ENCODE assay signal across 8 cellular contexts in the genomic region with DNA sequence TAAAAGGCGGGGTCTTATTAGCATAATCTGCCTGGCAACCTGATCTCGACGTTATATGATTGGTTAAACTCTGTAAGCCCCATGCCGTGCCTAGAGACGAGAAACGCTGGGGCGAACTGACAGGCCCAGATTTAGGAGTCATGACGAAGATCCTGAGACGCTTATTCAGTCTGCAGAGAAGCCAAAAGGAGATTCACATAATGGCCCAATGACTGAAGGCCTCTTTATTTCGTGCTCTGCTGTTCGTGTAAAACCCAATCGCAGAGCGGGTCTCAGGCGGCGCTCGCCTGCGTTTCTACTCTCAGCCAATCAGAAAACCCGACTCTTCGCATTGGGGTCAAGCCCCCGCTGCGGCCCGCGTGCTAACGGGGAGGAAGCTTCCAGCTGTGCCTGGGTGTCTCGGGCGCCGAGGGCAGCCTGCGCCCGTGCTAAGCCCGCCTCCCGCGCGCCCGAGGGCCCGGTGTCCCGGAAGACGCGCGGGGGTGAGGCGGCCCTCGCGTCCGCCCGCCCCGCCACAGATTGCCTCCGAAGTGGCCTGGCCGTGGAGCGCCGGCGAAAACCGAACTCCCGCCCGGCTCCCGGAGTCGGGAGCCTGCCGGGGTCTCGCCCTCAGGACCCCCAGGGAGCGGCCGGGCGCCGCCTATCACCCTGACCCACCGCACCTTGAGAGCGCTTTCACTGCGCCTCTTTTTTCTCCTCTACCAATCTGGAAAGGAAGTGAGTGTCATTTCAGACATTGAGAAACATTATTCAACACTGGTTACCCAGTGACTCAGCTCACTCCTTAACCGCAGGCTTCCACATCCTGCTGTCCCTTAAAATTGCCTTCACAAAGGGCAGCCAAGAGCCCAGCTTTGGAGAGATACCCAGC. TPM values are rescaled to one million over a fixed set of nuclear protein-coding genes. Genes with fewer than 3 reads are reported as not detected.
A peak's percentile ranks its signal among the peaks of the same experiment; 100 is the strongest.
DNase-seq lines count a peak whose midpoint lies in the region; ATAC-seq lines count a peak whose summit lies in the region.

No MANE protein-coding gene starts in this region.

- H3K4me1 Mint-ChIP-seq in IgD-negative memory B cell, result peaks cover 6 to 18% (median 8%) of the 10 kb centered on the region in 3 donors

- peaks cover 11% of the 10 kb centered on the region for H3K27me3 Mint-ChIP-seq in IgD-negative memory B cell

- peak overlapping the region; percentile 94 to 100 (median 98) for H3K4me3 Mint-ChIP-seq in IgD-negative memory B cell

- H3K9me3 Mint-ChIP-seq in IgD-negative memory B cell, result no peaks in the 10 kb centered on the region

- H3K9me3 ChIP-seq in mononuclear cell (ENCODE audit: low read depth, low read length), result no peaks in the 10 kb centered on the region

- peak; percentile 73 for ATAC-seq in GM21576 (IDR thresholded peaks at IDR 0.05; ENCODE audit: unreplicated experiment)

- H3K4me1 ChIP-seq in mononuclear cell (ENCODE audit: insufficient read depth, low read length), result peaks cover 42% of the 10 kb centered on the region

- peak overlapping the region; percentile 98 to 100 (median 100) for H3K27ac Mint-ChIP-seq in IgD-negative memory B cell

- no peaks in the 10 kb centered on the region for H3K27me3 ChIP-seq in mononuclear cell (ENCODE audit: insufficient read depth, low read length)

- H3K27ac ChIP-seq in epithelial cell of prostate, result peak overlapping the region; percentile 100

- H3K36me3 Mint-ChIP-seq in IgD-negative memory B cell, result no peaks in the 10 kb centered on the region

- DNase-seq in DMS153 (lab: John Stamatoyannopoulos, UW) (peak; percentile 98), OCI-M1 (lab: John Stamatoyannopoulos, UW) (peak; percentile 100), activated T-cell treated with anti-CD3 and anti-CD28 coated beads for 48 hours (ENCODE audit: low read depth) (peak; percentile 79), epithelial cell of prostate (ENCODE audit: low read depth, low spot score) (peak; percentile 90)
- DNase-seq in stimulated activated CD8-positive, alpha-beta memory T cell treated with anti-CD3 and anti-CD28 coated beads, Interleukin-2, amount 100 ng/mL, for 48 hours (ENCODE audit: low read depth in 2 of 2), result peak; percentile 72 to 76

- H3K4me3 ChIP-seq in mononuclear cell (ENCODE audit: low read length), result peak overlapping the region; percentile 55

RNA-seq across cellular contexts. Expression of a gene that starts 0.4 kb away (rescaled TPM):
- 3.7 TPM for polyA plus RNA-seq in IgD-negative memory B cell
- total RNA-seq in mononuclear cell, result 7.6 TPM

Comparison
In these comparisons a context has a peak if more than half of its experiments do, and no peak if none do; other contexts are left out.
1. Peak in every context shown above with its lines: DNase-seq, ATAC-seq, H3K4me3 ChIP-seq and H3K27ac ChIP-seq.